In the genomic region with DNA sequence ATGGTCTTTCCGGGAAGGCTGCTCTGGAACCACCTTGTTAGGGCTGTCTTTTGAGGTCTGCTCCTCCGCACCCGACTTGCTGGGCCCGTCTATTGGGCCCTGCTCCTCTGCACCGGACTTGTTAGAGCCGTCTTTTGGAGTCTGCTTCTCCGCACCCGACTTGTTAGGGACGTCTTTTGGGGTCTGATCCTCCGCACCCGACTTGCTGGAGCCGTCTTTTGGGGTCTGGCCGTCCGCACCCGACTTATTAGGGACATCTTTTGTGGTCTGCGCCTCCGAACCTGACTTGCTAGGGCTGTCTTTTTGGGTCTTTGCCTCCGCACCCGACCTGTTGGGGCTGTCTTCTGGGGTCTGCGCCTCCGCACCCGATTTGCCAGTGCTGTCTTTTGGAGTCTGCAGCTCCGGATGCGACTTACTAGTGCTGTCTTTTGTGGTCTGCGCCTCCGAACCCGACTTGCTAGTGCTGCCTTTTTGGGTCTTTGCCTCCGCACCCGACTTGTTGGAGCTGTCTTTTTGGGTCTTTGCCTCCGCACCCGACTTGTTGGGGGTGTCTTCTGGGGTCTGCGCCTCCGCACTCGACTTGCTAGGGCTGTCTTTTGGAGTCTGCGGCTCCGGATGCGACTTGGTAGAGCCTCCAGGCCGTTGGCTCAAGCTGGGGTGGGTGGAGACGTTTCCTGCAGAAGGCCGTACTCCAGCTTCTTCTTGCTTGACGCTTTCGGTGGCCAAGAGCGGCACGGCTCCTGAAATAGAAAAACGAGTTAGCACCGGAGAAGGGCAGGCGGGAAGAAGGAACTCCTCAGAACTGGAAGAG, we compare ENCODE assay signal across 8 cellular contexts. TPM values are rescaled to one million over a fixed set of nuclear protein-coding genes. Genes with fewer than 3 reads are reported as not detected.
DNase-seq lines count a peak whose midpoint lies in the region; ATAC-seq and TF ChIP-seq lines count a peak whose summit lies in the region.

No MANE protein-coding gene starts in this region.

- DNase-seq in AG20443 (ENCODE audit: low spot score) (peak; percentile 57), HuH-7 (ENCODE audit: low spot score) (peak; percentile 30), coronary artery (ENCODE audit: low spot score) (peak; percentile 79), lung microvascular endothelial cell (ENCODE audit: low read depth in 2 of 2) (peak; percentile 23 to 66)
- peak; percentile 25 for DNase-seq in stimulated activated CD8-positive, alpha-beta memory T cell treated with anti-CD3 and anti-CD28 coated beads, Interleukin-7, amount 100 ng/mL, for 1 hour (ENCODE audit: low read depth in 2 of 2)

- H3K4me3 ChIP-seq in coronary artery: peak overlapping the region; percentile 83

- H3K27ac ChIP-seq in coronary artery: peak overlapping the region; percentile 91 to 94

- ATAC-seq in GM19395 (IDR thresholded peaks at IDR 0.05; ENCODE audit: unreplicated experiment) (peak; percentile 35), GM18517 (IDR thresholded peaks at IDR 0.05; ENCODE audit: unreplicated experiment) (no peak)
- ATAC-seq in activated CD4-positive, CD25-positive, alpha-beta regulatory T cell treated with anti-CD3 and anti-CD28 coated beads, Interleukin-2, amount 50 U/mL, for 24 hours: peak; percentile 15 to 39

- no peak for TF ChIP-seq CTCF in coronary artery (IDR thresholded peaks at IDR 0.05)

RNA-seq across cellular contexts. Expression of a gene that starts 0.6 kb away (rescaled TPM):
- 50.1 and 62.7 TPM in 2 replicates for total RNA-seq in lung microvascular endothelial cell

RNA-seq across cellular contexts. Expression of a gene that starts 27.2 kb away (rescaled TPM):
- 50.3 and 63.5 TPM in 2 replicates for total RNA-seq in lung microvascular endothelial cell

RNA-seq across cellular contexts. Expression of a gene that starts 27.4 kb away (rescaled TPM):
- 6.1 and 10.1 TPM in 2 replicates for total RNA-seq in lung microvascular endothelial cell

Comparison
In these comparisons a context has a peak if more than half of its experiments do, and no peak if none do; other contexts are left out.
1. DNase-seq: peak in every context shown above with its lines; median percentile 79 in coronary artery; 57 in AG20443; 44 in lung microvascular endothelial cell; 30 in HuH-7; 25 in stimulated activated CD8-positive, alpha-beta memory T cell treated with anti-CD3 and anti-CD28 coated beads, Interleukin-7, amount 100 ng/mL, for 1 hour.